Comparison of ENCODE assay signal across 10 cellular contexts in the genomic region with DNA sequence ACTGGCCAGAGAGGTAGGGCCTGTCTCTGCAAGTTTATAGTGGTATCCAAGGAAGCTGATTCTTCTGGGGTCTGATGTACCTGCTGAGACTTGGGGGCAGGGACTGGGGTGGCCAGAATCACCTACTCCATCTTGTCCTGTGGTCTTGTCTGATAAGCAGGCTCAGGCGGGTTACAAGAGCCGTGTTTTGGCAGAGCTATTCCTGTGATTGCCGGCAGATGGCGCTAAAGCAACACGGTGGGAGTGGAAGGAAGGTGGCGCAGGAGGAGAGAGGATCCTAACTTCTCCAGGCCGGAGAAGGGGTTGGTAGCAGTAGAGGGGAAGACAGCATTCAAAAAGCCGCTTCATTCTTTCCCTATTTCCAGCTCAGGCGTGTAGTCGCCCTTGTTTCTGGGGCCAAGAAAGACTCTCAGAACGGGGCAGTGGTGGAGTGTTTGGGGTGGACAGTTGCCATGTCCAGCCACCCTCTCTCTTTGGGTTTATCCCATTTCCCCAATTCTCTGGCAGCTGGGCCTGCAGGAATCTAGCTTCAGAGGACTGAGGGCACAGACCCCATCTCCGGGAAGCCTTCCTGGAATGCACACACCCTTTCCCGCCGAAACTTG. TPM values are rescaled to one million over a fixed set of nuclear protein-coding genes. Genes with fewer than 3 reads are reported as not detected.
DNase-seq lines count a peak whose midpoint lies in the region; ATAC-seq and TF ChIP-seq lines count a peak whose summit lies in the region.
"Had no signal": no experiment of that assay in that cellular context is flagged by ENCODE, and none has a peak within 500 bp of the region (broad histone marks: within the 10 kb centered on the region; RNA-seq: fewer than 3 reads in every experiment).

No MANE protein-coding gene starts in this region.

- peaks cover 10% of the 10 kb centered on the region for H3K4me1 ChIP-seq in MM.1S (ENCODE audit: low read length)
- peaks cover 28 to 53% (median 42%) of the 10 kb centered on the region in 4 donors for H3K4me1 ChIP-seq in upper lobe of left lung

- 8 to 13% methylated on average over 13 to 14 of the region's 14 CpGs for WGBS in upper lobe of left lung, 2 donors

- DNase-seq in NCI-H2081 (lab: John Stamatoyannopoulos, UW) (peak; percentile 68 to 76), NCI-H2081 treated with DMSO at 0.1 percent for 48 hours (lab: John Stamatoyannopoulos, UW) (no peak), MM.1S (peak; percentile 65), SK-N-DZ (ENCODE audit: low spot score) (peak; percentile 87), glomerular endothelial cell (ENCODE audit: extremely low read depth, low read depth, low spot score) (peak; percentile 65), pons (ENCODE audit: low spot score) (peak; percentile 87), upper lobe of left lung (peak in 1 of 2 donors; percentile 77)
- DNase-seq in activated naive CD4-positive, alpha-beta T cell treated with Interleukin-2 at 50 U/mL for 16 hours: peak; percentile 80

- TF ChIP-seq CTCF in MM.1S (IDR thresholded peaks at IDR 0.05; ENCODE audit: low read length): peak; percentile 99
- TF ChIP-seq CTCF in upper lobe of left lung (IDR thresholded peaks at IDR 0.05): peak; percentile 92 to 98 (median 96)

- no peak for TF ChIP-seq POLR2A in upper lobe of left lung (IDR thresholded peaks at IDR 0.05)

- H3K9ac ChIP-seq in MM.1S (ENCODE audit: low read length): peak overlapping the region; percentile 7; the same call in 1 of the 2 replicates
- H3K9ac ChIP-seq: BLaER1 had no signal

- H3K79me2 ChIP-seq in MM.1S (ENCODE audit: low read length): no peaks in the 10 kb centered on the region

- H3K9me3 ChIP-seq in MM.1S (replicated peaks; ENCODE audit: insufficient read depth, low read length) (no peaks in the 10 kb centered on the region), upper lobe of left lung (no peaks in the 10 kb centered on the region)
- H3K9me3 ChIP-seq: BLaER1 had no signal

- H3K27ac ChIP-seq in MM.1S (ENCODE audit: low read length): no peak overlapping the region
- peak overlapping the region; percentile 3 to 81 (median 48) for H3K27ac ChIP-seq in upper lobe of left lung
- H3K27ac ChIP-seq: BLaER1 had no signal

- no peaks in the 10 kb centered on the region for H4K20me1 ChIP-seq in MM.1S (ENCODE audit: insufficient read depth, low read length)
- H4K20me1 ChIP-seq: BLaER1 had no signal

- no peaks in the 10 kb centered on the region for H3F3A ChIP-seq in MM.1S (ENCODE audit: insufficient read depth, low read length)

- no peak for TF ChIP-seq EP300 in upper lobe of left lung (IDR thresholded peaks at IDR 0.05)

- H3K4me3 ChIP-seq in MM.1S (ENCODE audit: low read length) (peak overlapping the region; percentile 18; the same call in 1 of the 2 replicates), upper lobe of left lung (no peak overlapping the region)
- H3K4me3 ChIP-seq: BLaER1, skin epidermis had no signal

- ATAC-seq in upper lobe of left lung (ENCODE audit: low FRiP score in 2 of 2): peak; percentile 82 to 88

- H3K27me3 ChIP-seq in MM.1S (replicated peaks; ENCODE audit: insufficient read depth, low read length) (peaks cover 43% of the 10 kb centered on the region), upper lobe of left lung (no peaks in the 10 kb centered on the region)
- H3K27me3 ChIP-seq: BLaER1 had no signal

- H3K9me2 ChIP-seq in MM.1S (replicated peaks; ENCODE audit: insufficient read depth, low read length): no peaks in the 10 kb centered on the region

- no peaks in the 10 kb centered on the region for H3K36me3 ChIP-seq in MM.1S (replicated peaks; ENCODE audit: insufficient read depth, low read length)
- no peaks in the 10 kb centered on the region for H3K36me3 ChIP-seq in upper lobe of left lung
- H3K36me3 ChIP-seq: BLaER1 had no signal

- peak overlapping the region; percentile 67 for H2AFZ ChIP-seq in MM.1S (ENCODE audit: low read length)

- peak overlapping the region; percentile 62 for H3K4me2 ChIP-seq in MM.1S (ENCODE audit: low read depth, low read length)
- H3K4me2 ChIP-seq: BLaER1 had no signal

RNA-seq across cellular contexts. Expression of gene CHRM1, which starts 15.1 kb away (rescaled TPM):
- polyA plus RNA-seq in SK-N-DZ (2014; cell fraction: cytosol; rRNA removed): 1.3 and 1.8 TPM in 2 replicates
- 0.53 and 1.0 TPM in 2 replicates for polyA plus RNA-seq in SK-N-DZ (2014; cell fraction: nucleus; rRNA removed)
- not detected in 2 replicates for total RNA-seq in glomerular endothelial cell
- 1 to 10 TPM in 4 of 6 donors, under 1 TPM in 1, not detected in 1; 0.59 to 7.3 (median 3.0) TPM for total RNA-seq in upper lobe of left lung

RNA-seq across cellular contexts. Expression of gene SLC3A2, which starts 25.3 kb away (rescaled TPM):
- 119 and 124 TPM in 2 replicates for polyA plus RNA-seq in SK-N-DZ (2014; cell fraction: cytosol; rRNA removed)
- polyA plus RNA-seq in SK-N-DZ (2014; cell fraction: nucleus; rRNA removed): 182 and 202 TPM in 2 replicates
- total RNA-seq in glomerular endothelial cell (128 and 157 TPM in 2 replicates), upper lobe of left lung (100 to 1,000 TPM; 120 to 236 (median 179) TPM)
